In the genomic region with DNA sequence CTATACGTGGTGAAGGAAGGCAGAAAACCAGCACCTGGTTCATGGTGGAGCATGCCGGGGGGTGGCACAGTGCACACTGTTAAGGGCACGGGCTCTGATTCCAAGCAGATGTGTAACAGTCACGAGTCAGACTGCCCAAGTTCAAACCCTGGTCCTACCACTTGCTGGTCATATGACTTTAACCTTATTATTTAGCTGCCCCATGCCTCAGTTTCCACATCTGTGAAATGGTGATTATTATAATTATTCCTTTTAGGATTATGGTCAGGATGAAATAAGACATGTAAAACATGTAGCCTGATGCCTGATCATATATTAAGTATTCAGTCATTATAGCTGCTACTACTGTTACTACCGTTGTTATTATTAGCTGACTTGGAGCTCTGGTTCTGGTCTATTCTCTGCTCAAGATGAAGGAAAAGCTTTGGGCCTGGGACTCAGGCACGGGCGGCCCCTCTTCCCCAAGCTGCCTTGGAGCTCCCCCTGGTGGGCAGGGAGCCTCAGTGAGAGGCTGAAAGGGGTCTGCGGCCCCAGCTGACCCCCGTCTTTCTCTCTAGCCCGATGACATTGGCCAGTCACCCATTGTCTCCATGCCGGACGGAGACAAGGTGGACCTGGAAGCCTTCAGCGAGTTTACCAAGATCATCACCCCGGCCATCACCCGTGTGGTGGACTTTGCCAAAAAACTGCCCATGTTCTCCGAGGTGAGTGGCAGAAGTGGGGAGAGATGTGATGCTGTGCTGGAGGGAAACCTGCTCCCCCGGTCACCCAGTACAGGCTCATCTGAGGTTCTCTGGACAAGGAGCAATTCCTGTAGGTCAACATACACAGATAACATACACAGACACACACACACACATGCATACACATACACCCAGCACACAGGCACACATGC, we compare ENCODE assay signal across 8 cellular contexts. TPM values are rescaled to one million over a fixed set of nuclear protein-coding genes. Genes with fewer than 3 reads are reported as not detected.
DNase-seq lines count a peak whose midpoint lies in the region; ATAC-seq and TF ChIP-seq lines count a peak whose summit lies in the region.

No MANE protein-coding gene starts in this region.

- DNase-seq in ELR (ENCODE audit: low read depth) (peak; percentile 64), MG63 (peak; percentile 46), epithelial cell of proximal tubule (ENCODE audit: low read depth) (no peak), osteocyte (ENCODE audit: extremely low spot score, unreplicated experiment) (peak; percentile 89), omental fat pad (ENCODE audit: low spot score) (no peak), HK-2 (ENCODE audit: unreplicated experiment) (no peak)
- peak; percentile 65 for DNase-seq in activated CD4-positive, alpha-beta T cell treated with anti-CD3 and anti-CD28 coated beads, Interleukin-2, amount 50 U/mL, for 1 hour

- H3K27ac Mint-ChIP-seq in osteocyte (ENCODE audit: unreplicated experiment), result no peak overlapping the region

- peaks cover 34% of the 10 kb centered on the region for H3K36me3 Mint-ChIP-seq in osteocyte (ENCODE audit: unreplicated experiment)

- H3K9me3 ChIP-seq in MG63, result no peaks in the 10 kb centered on the region

- no peaks in the 10 kb centered on the region for H3K27me3 ChIP-seq in MG63

- H3K9me3 Mint-ChIP-seq in osteocyte (ENCODE audit: unreplicated experiment), result no peaks in the 10 kb centered on the region

- no peak for ATAC-seq in HG03159 (IDR thresholded peaks at IDR 0.05; ENCODE audit: unreplicated experiment)
- ATAC-seq in omental fat pad (ENCODE audit: low FRiP score), result no peak

- H3K4me3 ChIP-seq in MG63 (no peak overlapping the region), epithelial cell of proximal tubule (ENCODE audit: low read depth, low read length) (no peak overlapping the region)

- H3K4me3 Mint-ChIP-seq in osteocyte (ENCODE audit: unreplicated experiment), result no peak overlapping the region

- TF ChIP-seq CTCF in epithelial cell of proximal tubule (conservative IDR thresholded peaks at IDR 0.05; ENCODE audit: low read depth, low read length), result peak; percentile 82
- TF ChIP-seq CTCF in osteocyte (IDR thresholded peaks at IDR 0.05), result peak; percentile 91
- peak in 1 of 3 donors; percentile 42 for TF ChIP-seq CTCF in omental fat pad (IDR thresholded peaks at IDR 0.05)

- H3K27me3 Mint-ChIP-seq in osteocyte (ENCODE audit: unreplicated experiment), result no peaks in the 10 kb centered on the region

- H3K4me1 Mint-ChIP-seq in osteocyte (ENCODE audit: unreplicated experiment), result no peaks in the 10 kb centered on the region

- H3K36me3 ChIP-seq in MG63, result peaks cover 26% of the 10 kb centered on the region

RNA-seq across cellular contexts. Expression of gene NR1D1, which starts 14.0 kb away (rescaled TPM):
- total RNA-seq in MG63 (2014; rRNA removed; shearing (Covaris generic); ENCODE audit: low replicate concordance), result 0.07 and 1.3 TPM in 2 replicates
- total RNA-seq in epithelial cell of proximal tubule (0.40 and 1.2 TPM in 2 replicates), osteocyte (6.1 and 6.9 TPM in 2 replicates), omental fat pad (1 to 10 TPM; 3.1 to 9.3 (median 7.0) TPM)

RNA-seq across cellular contexts. Expression of gene THRA, which starts 23.6 kb away (rescaled TPM):
- 11.5 and 18.1 TPM in 2 replicates for total RNA-seq in MG63 (2014; rRNA removed; shearing (Covaris generic); ENCODE audit: low replicate concordance)
- total RNA-seq in epithelial cell of proximal tubule (3.8 and 5.4 TPM in 2 replicates), osteocyte (44.6 and 46.3 TPM in 2 replicates), omental fat pad (10 to 100 TPM; 35.7 to 87.2 (median 55.2) TPM)

RNA-seq across cellular contexts. Expression of gene MED24, which starts 32.2 kb away (rescaled TPM):
- total RNA-seq in MG63 (2014; rRNA removed; shearing (Covaris generic); ENCODE audit: low replicate concordance), result 83.1 and 96.3 TPM in 2 replicates
- total RNA-seq in epithelial cell of proximal tubule (90.0 and 98.6 TPM in 2 replicates), osteocyte (74.5 and 96.2 TPM in 2 replicates), omental fat pad (10 to 100 TPM; 40.0 to 53.6 (median 49.2) TPM)

RNA-seq across cellular contexts. Expression of gene MSL1, which starts 35.4 kb away (rescaled TPM):
- total RNA-seq in MG63 (2014; rRNA removed; shearing (Covaris generic); ENCODE audit: low replicate concordance), result 44.9 and 53.4 TPM in 2 replicates
- total RNA-seq in epithelial cell of proximal tubule (44.5 and 59.3 TPM in 2 replicates), osteocyte (85.9 and 86.8 TPM in 2 replicates), omental fat pad (100 to 1,000 TPM in 1 of 4 donors, 10 to 100 TPM in 3; 50.2 to 139 (median 61.9) TPM)

RNA-seq across cellular contexts. Expression of gene CASC3, which starts 53.9 kb away (rescaled TPM):
- total RNA-seq in MG63 (2014; rRNA removed; shearing (Covaris generic); ENCODE audit: low replicate concordance), result 50.2 and 63.6 TPM in 2 replicates
- total RNA-seq in epithelial cell of proximal tubule, result 40.9 and 58.9 TPM in 2 replicates
- 87.5 and 90.9 TPM in 2 replicates for total RNA-seq in osteocyte
- 10 to 100 TPM; 36.6 to 77.6 (median 51.1) TPM for total RNA-seq in omental fat pad

Comparison
In these comparisons a context has a peak if more than half of its experiments do, and no peak if none do; other contexts are left out.
1. DNase-seq: peak in ELR (single experiment), MG63 (single experiment), activated CD4-positive, alpha-beta T cell treated with anti-CD3 and anti-CD28 coated beads, Interleukin-2, amount 50 U/mL, for 1 hour (single experiment) and osteocyte (single experiment); none in epithelial cell of proximal tubule (single experiment), omental fat pad (single experiment) and HK-2 (single experiment).